Comparison of ENCODE assay signal across 25 cellular contexts in the genomic region with DNA sequence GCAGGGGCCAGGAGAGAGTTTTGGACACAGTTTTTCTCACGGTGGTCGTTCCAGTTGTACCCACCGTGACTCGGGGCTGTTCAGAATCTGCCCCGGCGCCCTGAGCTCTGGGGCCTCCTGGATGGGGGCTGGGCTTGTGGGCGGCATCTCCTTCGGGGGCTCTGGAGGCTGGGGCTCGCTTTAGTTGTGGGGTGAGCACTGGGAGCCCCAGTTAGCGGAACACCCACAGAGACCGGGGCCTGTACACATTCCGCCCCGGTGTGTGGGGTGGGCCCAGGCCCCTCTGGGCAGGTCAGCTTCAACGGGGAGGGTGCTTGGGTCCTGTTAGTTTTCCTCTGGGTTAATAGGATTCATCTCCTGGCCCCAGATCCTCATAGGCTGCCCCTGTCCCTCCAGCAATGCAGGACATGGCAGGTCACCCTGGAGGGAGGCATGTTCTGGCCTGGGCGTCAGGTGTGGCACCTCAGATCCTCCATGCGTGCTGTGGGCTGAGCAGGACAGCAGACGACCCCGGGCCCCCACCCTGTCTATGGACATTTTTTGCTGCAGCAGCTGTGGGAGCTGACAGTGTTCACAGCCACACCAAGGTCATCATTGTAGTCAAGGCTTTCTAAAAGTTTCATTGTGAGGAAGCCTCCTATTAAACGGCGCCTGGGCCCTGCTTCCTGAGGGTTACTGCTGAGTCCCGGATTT.
DNase-seq lines count a peak whose midpoint lies in the region; ATAC-seq, FAIRE-seq and TF ChIP-seq lines count a peak whose summit lies in the region.
"Had no signal": no experiment of that assay in that cellular context is flagged by ENCODE, and none has a peak within 500 bp of the region (broad histone marks: within the 10 kb centered on the region; RNA-seq: fewer than 3 reads in every experiment).

No MANE protein-coding gene starts in this region.

- H4K20me1 ChIP-seq in HepG2 (ENCODE audit: insufficient read depth, low read length), result no peaks in the 10 kb centered on the region
- no peaks in the 10 kb centered on the region for H4K20me1 ChIP-seq in osteoblast (ENCODE audit: insufficient read depth, low read length)
- H4K20me1 ChIP-seq: BLaER1 treated with 17β-estradiol and CSF1 and Interleukin-3, amounts not matched to agents 10 nM and 100 nM had no signal

- H2AFZ ChIP-seq in HepG2 (ENCODE audit: low read length) (no peak overlapping the region), osteoblast (ENCODE audit: low read length) (no peak overlapping the region)

- TF ChIP-seq CTCF in right lobe of liver (IDR thresholded peaks at IDR 0.05) (no peak), HepG2 (CRISPR knock-in tag; IDR thresholded peaks at IDR 0.05) (no peak), heart left ventricle (IDR thresholded peaks at IDR 0.05) (no peak), osteoblast (IDR thresholded peaks at IDR 0.05; ENCODE audit: extremely low read depth, low read depth, low read length) (no peak), BE2C (IDR thresholded peaks at IDR 0.05; ENCODE audit: low read depth, low read length) (no peak)

- H3K4me2 ChIP-seq in HepG2 (ENCODE audit: low read depth, low read length), result no peak overlapping the region
- no peak overlapping the region for H3K4me2 ChIP-seq in osteoblast (ENCODE audit: insufficient read depth, low read length)
- H3K4me2 ChIP-seq: BLaER1 treated with 17β-estradiol and CSF1 and Interleukin-3, amounts not matched to agents 10 nM and 100 nM; KMS-11 had no signal

- POLR2A ChIA-PET in HepG2 (lab: Yijun Ruan, JAX), result no interaction called here

- no peaks in the 10 kb centered on the region for H3K36me3 ChIP-seq in right lobe of liver
- H3K36me3 ChIP-seq in HepG2 (replicated peaks in 1 of 2; ENCODE audit: control insufficient read depth in 1 of 2, insufficient read depth in 2 of 2, low read length in 2 of 2), result no peaks in the 10 kb centered on the region
- H3K36me3 ChIP-seq in heart left ventricle, result no peaks in the 10 kb centered on the region
- no peaks in the 10 kb centered on the region for H3K36me3 ChIP-seq in osteoblast (ENCODE audit: insufficient read depth, low read length)
- H3K36me3 ChIP-seq in BE2C, result no peaks in the 10 kb centered on the region
- H3K36me3 ChIP-seq: BLaER1 treated with 17β-estradiol and CSF1 and Interleukin-3, amounts not matched to agents 10 nM and 100 nM; tibial nerve had no signal

- in situ Hi-C loops in HepG2 (cut with HindIII; ENCODE audit: extremely low pct_ligation_motif_present, low pct_unique_long_range_greater_than_20kb), result no loop called here

- H3K79me2 ChIP-seq in HepG2 (ENCODE audit: insufficient read depth, low read length), result no peaks in the 10 kb centered on the region
- no peaks in the 10 kb centered on the region for H3K79me2 ChIP-seq in osteoblast (ENCODE audit: insufficient read depth, low read length)

- no peak overlapping the region for H3K9ac ChIP-seq in HepG2 (ENCODE audit: insufficient read depth, low read depth, low read length)
- H3K9ac ChIP-seq: BLaER1 treated with 17β-estradiol and CSF1 and Interleukin-3, amounts not matched to agents 10 nM and 100 nM; KMS-11 had no signal

- no peaks in the 10 kb centered on the region for H3K27me3 ChIP-seq in right lobe of liver
- H3K27me3 ChIP-seq in HepG2 (ENCODE audit: control insufficient read depth in 1 of 2, insufficient read depth in 2 of 2, low read length in 2 of 2), result peaks cover 0 to 3% of the 10 kb centered on the region in 2 experiments; a peak in 2 of 5 replicates
- H3K27me3 ChIP-seq in heart left ventricle, result no peaks in the 10 kb centered on the region
- no peaks in the 10 kb centered on the region for H3K27me3 ChIP-seq in osteoblast (ENCODE audit: insufficient read depth, low read length)
- no peaks in the 10 kb centered on the region for H3K27me3 ChIP-seq in BE2C
- H3K27me3 ChIP-seq: BLaER1 treated with 17β-estradiol and CSF1 and Interleukin-3, amounts not matched to agents 10 nM and 100 nM; tibial nerve had no signal

- WGBS in right lobe of liver (ENCODE audit: insufficient coverage, low coverage, low lambda C conversion rate, missing lambda C conversion rate), result 80% methylated on average over 7 of the region's 21 CpGs
- 69% methylated on average over 4 of the region's 21 CpGs for WGBS in HepG2 (ENCODE audit: low lambda C conversion rate)
- 81 to 89% (median 85%) methylated on average over 14 to 21 of the region's 21 CpGs for WGBS in heart left ventricle, 4 donors

- TF ChIP-seq POLR2A in right lobe of liver (IDR thresholded peaks at IDR 0.05) (no peak), HepG2 (IDR thresholded peaks at IDR 0.05; ENCODE audit: insufficient read depth in 1 of 2, low read depth in 2 of 2, low read length in 2 of 2) (no peak), heart left ventricle (IDR thresholded peaks at IDR 0.05) (no peak)

- TF ChIP-seq RAD21 in HepG2 (CRISPR knock-in tag; IDR thresholded peaks at IDR 0.05), result no peak

- ATAC-seq in right lobe of liver (no peak), HepG2 (no peak), heart left ventricle (no peak), GM21723 (IDR thresholded peaks at IDR 0.05; ENCODE audit: unreplicated experiment) (no peak)
- ATAC-seq: activated CD4-positive, CD25-positive, alpha-beta regulatory T cell treated with anti-CD3 and anti-CD28 coated beads, Interleukin-2, amount 50 U/mL, for 24 hours; activated CD8-positive, alpha-beta T cell treated with anti-CD3 and anti-CD28 coated beads for 36 hours had no signal

- H3K4me3 ChIP-seq in right lobe of liver (no peak overlapping the region), HepG2 (replicated peaks in 1 of 3; ENCODE audit: insufficient read depth in 1 of 3, low read depth in 2 of 3, low read length in 3 of 3) (no peak overlapping the region), heart left ventricle (no peak overlapping the region), osteoblast (ENCODE audit: insufficient read depth, low read length) (no peak overlapping the region), BE2C (ENCODE audit: low read depth, low read length) (no peak overlapping the region)
- H3K4me3 ChIP-seq: BLaER1 treated with 17β-estradiol and CSF1 and Interleukin-3, amounts not matched to agents 10 nM and 100 nM; SK-N-MC; tibial nerve had no signal

- BruUV-seq in HepG2 (replicated peaks; lab: Mats Ljungman, UMichigan), result no TSS peak

- DNase-seq in right lobe of liver (peak in 2 of 3 donors; percentile 37 to 42), HepG2 (ENCODE audit: low spot score) (no peak), heart left ventricle (peak in 3 of 5 donors; percentile 2 to 26 (median 17)), osteoblast (ENCODE audit: insufficient read length, low spot score, missing footprints) (peak; percentile 44), BE2C (no peak)
- no peak for DNase-seq in stimulated activated CD4-positive, alpha-beta T cell treated with anti-CD3 and anti-CD28 coated beads, Interleukin-2, amount 100 ng/mL, for 24 hours
- DNase-seq: activated CD8-positive, alpha-beta T cell treated with anti-CD3 and anti-CD28 coated beads for 36 hours; activated gamma-delta T cell; DMS79; effector CD4-positive, alpha-beta T cell; GF-D8; glutamatergic neuron; mesenchymal stem cell; NCI-H146; NCI-H2107; NCI-H446; NCI-H774; RPMI8226 had no signal

- no peaks in the 10 kb centered on the region for H3K9me3 ChIP-seq in right lobe of liver
- H3K9me3 ChIP-seq in HepG2 (ENCODE audit: low read length), result no peaks in the 10 kb centered on the region
- peaks cover 0 to 27% (median 1%) of the 10 kb centered on the region in 12 donors for H3K9me3 ChIP-seq in heart left ventricle
- H3K9me3 ChIP-seq in osteoblast (ENCODE audit: low read depth, low read length), result no peaks in the 10 kb centered on the region
- H3K9me3 ChIP-seq in BE2C, result no peaks in the 10 kb centered on the region
- H3K9me3 ChIP-seq: BLaER1 treated with 17β-estradiol and CSF1 and Interleukin-3, amounts not matched to agents 10 nM and 100 nM had no signal

- TF ChIP-seq EP300 in HepG2 (IDR thresholded peaks at IDR 0.05; ENCODE audit: low read depth in 2 of 2, low read length in 2 of 2) (no peak), HepG2 (CRISPR knock-in tag; IDR thresholded peaks at IDR 0.05; ENCODE audit: borderline replicate concordance) (no peak)

- CTCF ChIA-PET in HepG2 (lab: Yijun Ruan, JAX; ENCODE audit: low intra/inter-chr PET ratio, low total read pairs), result no interaction called here

- intact Hi-C loops in right lobe of liver (cut with DNase I) (no loop called here), HepG2 (cut with micrococcal nuclease; ENCODE audit: unreplicated experiment) (no loop called here), heart left ventricle (cut with DNase I) (no loop called here)

- no peak for FAIRE-seq in HepG2 (lab: Jason Lieb, UNC)
- FAIRE-seq: HTR-8/SVneo had no signal

- H3K27ac ChIP-seq in right lobe of liver, result no peak overlapping the region
- H3K27ac ChIP-seq in HepG2 (ENCODE audit: extremely low read length, insufficient read depth, low read length), result no peak overlapping the region
- H3K27ac ChIP-seq in heart left ventricle, result no peak overlapping the region
- no peak overlapping the region for H3K27ac ChIP-seq in osteoblast (ENCODE audit: low read depth, low read length)
- H3K27ac ChIP-seq: BLaER1 treated with 17β-estradiol and CSF1 and Interleukin-3, amounts not matched to agents 10 nM and 100 nM; KMS-11; SK-N-MC; tibial nerve had no signal

- H3K4me1 ChIP-seq in right lobe of liver (no peaks in the 10 kb centered on the region), HepG2 (ENCODE audit: insufficient read depth, low read length) (no peaks in the 10 kb centered on the region), heart left ventricle (no peaks in the 10 kb centered on the region), osteoblast (ENCODE audit: insufficient read depth, low read length) (no peaks in the 10 kb centered on the region), BE2C (peaks cover 2% of the 10 kb centered on the region; the same call in 1 of the 2 replicates)
- H3K4me1 ChIP-seq: BLaER1 treated with 17β-estradiol and CSF1 and Interleukin-3, amounts not matched to agents 10 nM and 100 nM; tibial nerve had no signal

TF ChIP-seq in HepG2, 621 proteins besides CTCF, POLR2A, EP300 and RAD21:
- TF ChIP-seq IRF1 (CRISPR knock-in tag; IDR thresholded peaks at IDR 0.05; ENCODE audit: low read depth) (no peak), PHB2 (IDR thresholded peaks at IDR 0.05; ENCODE audit: partially characterized antibody) (no peak), SIX1 (CRISPR knock-in tag; IDR thresholded peaks at IDR 0.05; ENCODE audit: borderline replicate concordance) (no peak), ZBTB7A (CRISPR knock-in tag; IDR thresholded peaks at IDR 0.05) (no peak), CEBPG (CRISPR knock-in tag; IDR thresholded peaks at IDR 0.05) (no peak)

Comparison
In these comparisons a context has a peak if more than half of its experiments do, and no peak if none do; other contexts are left out.
1. DNase-seq: peak in right lobe of liver (2 of 3), heart left ventricle (3 of 5) and osteoblast (single experiment); none in HepG2 (single experiment), BE2C (single experiment) and stimulated activated CD4-positive, alpha-beta T cell treated with anti-CD3 and anti-CD28 coated beads, Interleukin-2, amount 100 ng/mL, for 24 hours (0 of 2).